8 cellular contexts compared by ENCODE assay signal in the genomic region with DNA sequence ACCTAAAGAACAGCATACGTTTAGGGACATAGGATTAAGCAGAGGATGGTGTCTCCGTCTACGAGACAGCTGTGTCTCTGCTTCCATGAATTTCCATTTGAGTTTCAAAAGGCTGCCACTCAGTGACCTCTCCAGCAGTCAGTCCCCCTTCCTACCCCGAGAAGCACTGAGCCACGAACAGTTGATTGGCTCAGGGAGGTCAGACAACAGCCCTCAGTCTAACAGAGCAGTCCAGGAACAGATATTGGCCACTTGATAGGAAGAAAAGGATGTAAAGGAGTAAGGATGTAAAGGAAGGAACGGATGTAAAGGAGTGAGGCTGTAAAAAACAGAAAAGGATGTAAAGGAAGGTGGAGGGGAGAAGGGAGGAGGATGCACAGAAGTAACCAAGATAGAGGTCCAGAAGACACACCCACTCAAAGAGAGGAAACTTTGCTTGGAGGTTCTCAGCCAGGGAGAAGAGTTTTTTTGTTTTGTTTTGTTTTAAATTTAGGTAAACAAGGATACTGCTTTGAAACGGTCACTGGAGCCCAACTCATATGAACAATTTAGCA. TPM values are rescaled to one million over a fixed set of nuclear protein-coding genes. Genes with fewer than 3 reads are reported as not detected.
DNase-seq lines count a peak whose midpoint lies in the region; ATAC-seq and TF ChIP-seq lines count a peak whose summit lies in the region.

No MANE protein-coding gene starts in this region.

- peaks cover 36 to 41% (median 37%) of the 10 kb centered on the region in 3 donors for H3K4me1 Mint-ChIP-seq in CD8-positive, alpha-beta memory T cell
- H3K4me1 Mint-ChIP-seq in neural crest cell: peaks cover 36% of the 10 kb centered on the region

- no peak for TF ChIP-seq CTCF in neural crest cell (conservative IDR thresholded peaks at IDR 0.05)
- TF ChIP-seq CTCF in GM13977 (IDR thresholded peaks at IDR 0.05; ENCODE audit: extremely low read depth, insufficient read depth, missing control alignments): no peak

- POLR2A ChIA-PET in CD8-positive, alpha-beta memory T cell (lab: Charles Lee): interaction anchor here (0.5 to 4.5 kb wide), 2 partner anchors 88 to 204 kb away, joined by 4 to 23 read pairs; a partner anchor contains a TSS

- peaks cover 0 to 30% (median 0%) of the 10 kb centered on the region in 3 donors for H3K36me3 Mint-ChIP-seq in CD8-positive, alpha-beta memory T cell
- H3K36me3 Mint-ChIP-seq in neural crest cell (ENCODE audit: low read depth): no peaks in the 10 kb centered on the region

- CTCF ChIA-PET in CD8-positive, alpha-beta memory T cell (lab: Charles Lee): interaction anchor here (0.9 kb wide), 1 partner anchor 99 kb away, joined by 3 read pairs; no protein-coding TSS in a partner anchor

- H3K9ac ChIP-seq in duodenal mucosa (ENCODE audit: low read depth in 1 of 2, low read length in 2 of 2): peak overlapping the region; percentile 59 to 60

- H3K27me3 ChIP-seq in CD8-positive, alpha-beta memory T cell (ENCODE audit: insufficient read depth, low read length, poor library complexity, severe bottlenecking): peaks cover 13% of the 10 kb centered on the region
- peaks cover 10 to 17% of the 10 kb centered on the region in 2 donors for H3K27me3 ChIP-seq in duodenal mucosa (ENCODE audit: control insufficient read depth in 1 of 2, insufficient read depth in 2 of 2, low read length in 2 of 2)

- peaks cover 26% of the 10 kb centered on the region for H3K4me1 ChIP-seq in CD8-positive, alpha-beta memory T cell (ENCODE audit: insufficient read depth, low read length)
- H3K4me1 ChIP-seq in duodenal mucosa (ENCODE audit: control insufficient read depth in 1 of 2, insufficient read depth in 2 of 2, low read length in 2 of 2): peaks cover 17 to 28% of the 10 kb centered on the region in 2 donors

- no peaks in the 10 kb centered on the region for H3K9me3 ChIP-seq in CD8-positive, alpha-beta memory T cell (ENCODE audit: low read length)
- no peaks in the 10 kb centered on the region for H3K9me3 ChIP-seq in duodenal mucosa (ENCODE audit: control insufficient read depth in 1 of 2, low read length in 2 of 2)

- DNase-seq in CD8-positive, alpha-beta memory T cell: no peak
- DNase-seq in NCI-H748 (lab: John Stamatoyannopoulos, UW; ENCODE audit: unreplicated experiment) (peak; percentile 21), neural crest cell (ENCODE audit: low read depth, low spot score) (peak; percentile 16), NCI-H146 treated with DMSO at 0.1 percent for 48 hours (lab: John Stamatoyannopoulos, UW; ENCODE audit: unreplicated experiment) (no peak), GM13977 (ENCODE audit: low spot score) (no peak), UCSD-AML1 (lab: John Stamatoyannopoulos, UW; ENCODE audit: unreplicated experiment) (no peak)

- H3K9me3 Mint-ChIP-seq in CD8-positive, alpha-beta memory T cell: peaks cover 0 to 3% (median 0%) of the 10 kb centered on the region in 5 donors
- no peaks in the 10 kb centered on the region for H3K9me3 Mint-ChIP-seq in neural crest cell

- in situ Hi-C loops in GM13977 (cut with MboI; ENCODE audit: low pct_unique_long_range_greater_than_20kb, low sequenced_read_pairs, unreplicated experiment): loop anchor here (25.0 kb wide), 2 partner anchors 494 to 631 kb away; no protein-coding TSS in a partner anchor

- H3K27ac ChIP-seq in CD8-positive, alpha-beta memory T cell (ENCODE audit: low read depth, low read length): peak overlapping the region; percentile 91
- H3K27ac ChIP-seq in duodenal mucosa (ENCODE audit: low read depth, low read length): no peak overlapping the region

- no peaks in the 10 kb centered on the region for H3K36me3 ChIP-seq in CD8-positive, alpha-beta memory T cell (ENCODE audit: insufficient read depth, low read length)
- H3K36me3 ChIP-seq in duodenal mucosa (ENCODE audit: control insufficient read depth in 1 of 2, insufficient read depth in 2 of 2, low read length in 2 of 2): no peaks in the 10 kb centered on the region

- no peak for ATAC-seq in GM18907 (IDR thresholded peaks at IDR 0.05; ENCODE audit: unreplicated experiment)

- H3K4me3 Mint-ChIP-seq in CD8-positive, alpha-beta memory T cell: peak overlapping the region; percentile 91 to 100 (median 98)
- H3K4me3 Mint-ChIP-seq in neural crest cell: peak overlapping the region; percentile 88

- H3K27me3 Mint-ChIP-seq in CD8-positive, alpha-beta memory T cell: peaks cover 10 to 31% of the 10 kb centered on the region in 2 donors
- peaks cover 26% of the 10 kb centered on the region for H3K27me3 Mint-ChIP-seq in neural crest cell (ENCODE audit: low read depth)

- peak overlapping the region; percentile 64 for H3K4me3 ChIP-seq in CD8-positive, alpha-beta memory T cell (ENCODE audit: low read length)
- H3K4me3 ChIP-seq in duodenal mucosa (ENCODE audit: low read depth in 1 of 2, low read length in 2 of 2): peak overlapping the region; percentile 74 to 83

- peak overlapping the region; percentile 96 to 100 (median 98) for H3K27ac Mint-ChIP-seq in CD8-positive, alpha-beta memory T cell
- H3K27ac Mint-ChIP-seq in neural crest cell (ENCODE audit: unreplicated experiment): no peak overlapping the region

RNA-seq across cellular contexts. Expression of a gene that starts 3.2 kb away (rescaled TPM):
- total RNA-seq in CD8-positive, alpha-beta memory T cell: 10 to 100 TPM; 37.5 to 37.7 TPM
- 0.60 TPM for polyA plus RNA-seq in CD8-positive, alpha-beta memory T cell
- 0.91 and 0.93 TPM in 2 replicates for total RNA-seq in neural crest cell

Comparison
In these comparisons a context has a peak if more than half of its experiments do, and no peak if none do; other contexts are left out.
1. DNase-seq: peak in NCI-H748 (single experiment) and neural crest cell (single experiment); none in CD8-positive, alpha-beta memory T cell (0 of 5), NCI-H146 treated with DMSO at 0.1 percent for 48 hours (single experiment), GM13977 (single experiment) and UCSD-AML1 (single experiment).
2. RNA of a gene that starts 3.2 kb away (total RNA-seq): 37.5 to 37.7 TPM in CD8-positive, alpha-beta memory T cell; 0.91 to 0.93 TPM in neural crest cell; every median in the first group is over 10 times any median in the second.